In the genomic region with DNA sequence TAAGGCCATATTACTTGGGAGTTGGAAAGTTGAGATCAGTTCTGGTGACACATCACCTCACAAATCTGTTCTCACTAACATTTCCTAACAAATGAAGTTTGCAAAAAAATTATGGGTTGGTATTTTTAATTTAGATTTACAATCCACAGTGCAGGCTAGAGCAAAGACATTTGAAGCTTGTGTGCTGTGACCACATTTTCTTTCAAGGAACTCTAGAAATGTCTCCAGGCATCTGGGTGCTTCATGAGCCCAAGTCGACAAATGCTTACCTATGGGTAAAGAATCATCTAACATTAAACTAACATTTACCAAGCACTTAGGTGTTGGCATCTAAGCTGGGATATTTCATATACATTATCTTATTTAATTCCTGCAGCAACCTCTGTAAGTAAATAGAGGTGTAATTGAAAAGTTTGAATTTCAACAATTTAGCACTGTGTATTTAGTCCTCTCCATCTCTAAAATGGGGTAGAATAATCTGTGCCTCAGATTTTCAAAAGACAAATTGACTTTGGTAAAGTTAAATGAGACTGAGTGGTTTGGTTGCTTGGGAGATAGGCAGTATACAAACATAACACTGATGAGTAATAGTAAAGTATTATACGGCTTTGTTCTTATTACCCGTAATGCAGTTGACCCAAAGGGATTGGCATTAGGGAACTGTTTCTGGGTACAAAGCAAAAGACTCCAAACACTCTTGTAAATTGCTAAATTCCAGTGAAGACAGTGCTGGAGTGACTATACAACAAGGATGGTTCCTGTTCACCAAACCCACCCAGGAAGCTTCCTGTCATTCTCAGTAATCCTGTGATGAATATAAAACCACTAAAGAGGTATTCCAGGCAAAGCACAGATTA, we compare ENCODE assay signal across 18 cellular contexts.
A peak's percentile ranks its signal among the peaks of the same experiment; 100 is the strongest.
DNase-seq lines count a peak whose midpoint lies in the region; ATAC-seq, FAIRE-seq and TF ChIP-seq lines count a peak whose summit lies in the region.
"Had no signal": no experiment of that assay in that cellular context is flagged by ENCODE, and none has a peak within 500 bp of the region (broad histone marks: within the 10 kb centered on the region; RNA-seq: fewer than 3 reads in every experiment).

No MANE protein-coding gene starts in this region.

- peak overlapping the region; percentile 60 for H3K27ac Mint-ChIP-seq in activated naive CD4-positive, alpha-beta T cell treated with anti-CD3 and anti-CD28 coated beads, Interleukin-2, amount 50 U/mL, for 24 hours
- peak overlapping the region; percentile 6 for H3K27ac Mint-ChIP-seq in T-helper 2 cell treated with Interferon-gamma antibody and Interleukin-4, amounts not matched to agents 5 μg/mL and 100 μg/mL, for 36 hours
- no peak overlapping the region for H3K27ac Mint-ChIP-seq in stimulated activated naive CD8-positive, alpha-beta T cell treated with anti-CD3 and anti-CD28 coated beads, Interleukin-15, amount 100 ng/mL, for 72 hours
- no peak overlapping the region for H3K27ac Mint-ChIP-seq in osteocyte (ENCODE audit: unreplicated experiment)
- H3K27ac Mint-ChIP-seq: activated naive CD8-positive, alpha-beta T cell treated with anti-CD3 and anti-CD28 coated beads, Interleukin-2, amount 50 U/mL, for 24 hours; dendritic cell treated with granulocyte-macrophage colony-stimulating factor and Interleukin-4, amounts not matched to agents 40 ng/mL and 50 ng/mL, for 4 days had no signal

- no peak for DNase-seq in activated naive CD4-positive, alpha-beta T cell (lab: John Stamatoyannopoulos, UW)
- DNase-seq in T-helper 2 cell treated with Interferon-gamma antibody and Interleukin-4, amounts not matched to agents 5 μg/mL and 100 μg/mL, for 36 hours (ENCODE audit: low spot score): no peak
- DNase-seq in foreskin keratinocyte (peak; percentile 78 to 89), RCC 7860 (ENCODE audit: low spot score) (no peak), osteocyte (ENCODE audit: extremely low spot score, unreplicated experiment) (no peak), caudate nucleus (lab: John Stamatoyannopoulos, UW) (no peak)
- DNase-seq in stimulated activated naive CD8-positive, alpha-beta T cell treated with anti-CD3 and anti-CD28 coated beads, Interleukin-15, amount 100 ng/mL, for 72 hours: no peak
- DNase-seq: activated naive CD8-positive, alpha-beta T cell treated with anti-CD3 and anti-CD28 coated beads, Interleukin-2, amount 50 U/mL, for 24 hours; DMS 273 treated with DMSO at 0.1 percent for 48 hours; IMR-90; midbrain; NCI-H1105 treated with DMSO at 0.1 percent for 48 hours; NCI-H510A; posterior cingulate gyrus; upper lobe of right lung had no signal

- no peak overlapping the region for H3K27ac ChIP-seq in foreskin keratinocyte
- no peak overlapping the region for H3K27ac ChIP-seq in caudate nucleus (ENCODE audit: low read depth, low read length)
- H3K27ac ChIP-seq: upper lobe of right lung had no signal

- peaks cover 4% of the 10 kb centered on the region for H3K4me1 ChIP-seq in foreskin keratinocyte
- H3K4me1 ChIP-seq: upper lobe of right lung had no signal

- FAIRE-seq in RCC 7860 (lab: Jason Lieb, UNC): no peak

- peak; percentile 97 for ATAC-seq in foreskin keratinocyte
- ATAC-seq in stimulated activated naive CD8-positive, alpha-beta T cell treated with anti-CD3 and anti-CD28 coated beads, Interleukin-15, amount 100 ng/mL, for 72 hours: peak; percentile 31
- ATAC-seq: activated naive CD8-positive, alpha-beta T cell treated with anti-CD3 and anti-CD28 coated beads, Interleukin-2, amount 50 U/mL, for 24 hours; Right ventricle myocardium inferior; upper lobe of right lung had no signal

- no peaks in the 10 kb centered on the region for H3K27me3 Mint-ChIP-seq in activated naive CD4-positive, alpha-beta T cell treated with anti-CD3 and anti-CD28 coated beads, Interleukin-2, amount 50 U/mL, for 24 hours
- no peaks in the 10 kb centered on the region for H3K27me3 Mint-ChIP-seq in T-helper 2 cell treated with Interferon-gamma antibody and Interleukin-4, amounts not matched to agents 5 μg/mL and 100 μg/mL, for 36 hours (ENCODE audit: low read depth)
- no peaks in the 10 kb centered on the region for H3K27me3 Mint-ChIP-seq in stimulated activated naive CD8-positive, alpha-beta T cell treated with anti-CD3 and anti-CD28 coated beads, Interleukin-15, amount 100 ng/mL, for 72 hours
- H3K27me3 Mint-ChIP-seq in osteocyte (ENCODE audit: unreplicated experiment): no peaks in the 10 kb centered on the region
- H3K27me3 Mint-ChIP-seq: activated naive CD8-positive, alpha-beta T cell treated with anti-CD3 and anti-CD28 coated beads, Interleukin-2, amount 50 U/mL, for 24 hours; dendritic cell treated with granulocyte-macrophage colony-stimulating factor and Interleukin-4, amounts not matched to agents 40 ng/mL and 50 ng/mL, for 4 days had no signal

- TF ChIP-seq CTCF in foreskin keratinocyte (conservative IDR thresholded peaks at IDR 0.05) (no peak), osteocyte (IDR thresholded peaks at IDR 0.05) (no peak)

- H3K27me3 ChIP-seq in foreskin keratinocyte: no peaks in the 10 kb centered on the region
- H3K27me3 ChIP-seq: upper lobe of right lung had no signal

- H3K9me3 Mint-ChIP-seq in activated naive CD4-positive, alpha-beta T cell treated with anti-CD3 and anti-CD28 coated beads, Interleukin-2, amount 50 U/mL, for 24 hours: no peaks in the 10 kb centered on the region
- peaks cover 29% of the 10 kb centered on the region for H3K9me3 Mint-ChIP-seq in T-helper 2 cell treated with Interferon-gamma antibody and Interleukin-4, amounts not matched to agents 5 μg/mL and 100 μg/mL, for 36 hours
- H3K9me3 Mint-ChIP-seq in stimulated activated naive CD8-positive, alpha-beta T cell treated with anti-CD3 and anti-CD28 coated beads, Interleukin-15, amount 100 ng/mL, for 72 hours: peaks cover 5 to 14% of the 10 kb centered on the region in 2 donors
- peaks cover 12% of the 10 kb centered on the region for H3K9me3 Mint-ChIP-seq in osteocyte (ENCODE audit: unreplicated experiment)
- H3K9me3 Mint-ChIP-seq: activated naive CD8-positive, alpha-beta T cell treated with anti-CD3 and anti-CD28 coated beads, Interleukin-2, amount 50 U/mL, for 24 hours had no signal

- H3K36me3 Mint-ChIP-seq in activated naive CD4-positive, alpha-beta T cell treated with anti-CD3 and anti-CD28 coated beads, Interleukin-2, amount 50 U/mL, for 24 hours: peaks cover 2% of the 10 kb centered on the region
- H3K36me3 Mint-ChIP-seq in T-helper 2 cell treated with Interferon-gamma antibody and Interleukin-4, amounts not matched to agents 5 μg/mL and 100 μg/mL, for 36 hours (ENCODE audit: low read depth): peaks cover 40% of the 10 kb centered on the region
- H3K36me3 Mint-ChIP-seq in osteocyte (ENCODE audit: unreplicated experiment): no peaks in the 10 kb centered on the region

- H3K4me1 Mint-ChIP-seq in activated naive CD4-positive, alpha-beta T cell treated with anti-CD3 and anti-CD28 coated beads, Interleukin-2, amount 50 U/mL, for 24 hours: peaks cover 51% of the 10 kb centered on the region
- peaks cover 53% of the 10 kb centered on the region for H3K4me1 Mint-ChIP-seq in T-helper 2 cell treated with Interferon-gamma antibody and Interleukin-4, amounts not matched to agents 5 μg/mL and 100 μg/mL, for 36 hours (ENCODE audit: low read depth)
- peaks cover 31% of the 10 kb centered on the region for H3K4me1 Mint-ChIP-seq in stimulated activated naive CD8-positive, alpha-beta T cell treated with anti-CD3 and anti-CD28 coated beads, Interleukin-15, amount 100 ng/mL, for 72 hours
- H3K4me1 Mint-ChIP-seq in osteocyte (ENCODE audit: unreplicated experiment): peaks cover 5% of the 10 kb centered on the region

- H3K4me3 Mint-ChIP-seq in activated naive CD4-positive, alpha-beta T cell treated with anti-CD3 and anti-CD28 coated beads, Interleukin-2, amount 50 U/mL, for 24 hours: no peak overlapping the region
- no peak overlapping the region for H3K4me3 Mint-ChIP-seq in T-helper 2 cell treated with Interferon-gamma antibody and Interleukin-4, amounts not matched to agents 5 μg/mL and 100 μg/mL, for 36 hours
- no peak overlapping the region for H3K4me3 Mint-ChIP-seq in stimulated activated naive CD8-positive, alpha-beta T cell treated with anti-CD3 and anti-CD28 coated beads, Interleukin-15, amount 100 ng/mL, for 72 hours
- no peak overlapping the region for H3K4me3 Mint-ChIP-seq in osteocyte (ENCODE audit: unreplicated experiment)
- H3K4me3 Mint-ChIP-seq: activated naive CD8-positive, alpha-beta T cell treated with anti-CD3 and anti-CD28 coated beads, Interleukin-2, amount 50 U/mL, for 24 hours; dendritic cell treated with granulocyte-macrophage colony-stimulating factor and Interleukin-4, amounts not matched to agents 40 ng/mL and 50 ng/mL, for 4 days had no signal

Comparison
In these comparisons a context has a peak if more than half of its experiments do, and no peak if none do; other contexts are left out.
1. H3K27ac Mint-ChIP-seq: peak in activated naive CD4-positive, alpha-beta T cell treated with anti-CD3 and anti-CD28 coated beads, Interleukin-2, amount 50 U/mL, for 24 hours (single experiment) and T-helper 2 cell treated with Interferon-gamma antibody and Interleukin-4, amounts not matched to agents 5 μg/mL and 100 μg/mL, for 36 hours (single experiment); none in stimulated activated naive CD8-positive, alpha-beta T cell treated with anti-CD3 and anti-CD28 coated beads, Interleukin-15, amount 100 ng/mL, for 72 hours (0 of 2) and osteocyte (single experiment).
2. DNase-seq: peak in foreskin keratinocyte (2 of 2); none in activated naive CD4-positive, alpha-beta T cell (0 of 4), T-helper 2 cell treated with Interferon-gamma antibody and Interleukin-4, amounts not matched to agents 5 μg/mL and 100 μg/mL, for 36 hours (single experiment), stimulated activated naive CD8-positive, alpha-beta T cell treated with anti-CD3 and anti-CD28 coated beads, Interleukin-15, amount 100 ng/mL, for 72 hours (0 of 2), RCC 7860 (single experiment), osteocyte (single experiment) and caudate nucleus (0 of 61).